ENCODE assay signal across 14 cellular contexts in the genomic region with DNA sequence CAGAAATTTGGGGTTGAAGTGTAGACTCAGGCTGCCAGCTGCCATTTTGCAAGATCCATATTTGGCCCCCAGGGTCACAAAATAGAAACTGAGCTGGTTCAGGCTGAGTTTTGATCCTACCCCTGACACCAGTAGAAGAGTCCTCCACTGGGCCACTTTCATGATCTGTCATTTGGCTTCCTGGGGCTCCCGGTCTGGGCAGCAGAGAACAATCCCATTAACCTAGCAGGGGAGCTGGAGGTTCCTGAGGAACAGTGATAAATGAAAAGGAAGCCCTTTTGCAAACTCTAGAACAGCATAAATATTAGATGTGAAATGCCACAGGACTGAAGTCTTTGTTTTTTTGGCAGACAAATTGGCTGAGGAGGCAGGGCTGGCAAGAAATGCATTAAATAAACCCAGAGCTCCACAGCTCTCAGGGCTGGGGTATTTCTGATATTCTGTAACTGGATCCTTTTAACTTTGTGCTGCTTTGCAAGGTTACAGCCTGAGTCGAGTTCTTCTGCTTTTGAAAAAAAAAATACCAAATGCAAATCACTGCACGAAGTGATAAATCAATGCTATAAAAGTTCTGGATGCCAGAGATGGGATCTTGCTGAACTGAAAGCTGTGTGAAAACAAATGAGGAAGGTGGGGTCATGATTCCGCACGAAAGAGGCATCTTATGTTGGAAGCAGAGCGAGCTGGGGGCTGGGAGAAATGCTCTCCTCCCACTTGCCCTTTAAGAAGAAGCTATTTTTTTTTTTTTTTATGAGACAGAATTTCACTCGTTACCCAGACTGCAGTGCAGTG.
DNase-seq lines count a peak whose midpoint lies in the region; ATAC-seq and TF ChIP-seq lines count a peak whose summit lies in the region.
"Had no signal": no experiment of that assay in that cellular context is flagged by ENCODE, and none has a peak within 500 bp of the region (broad histone marks: within the 10 kb centered on the region; RNA-seq: fewer than 3 reads in every experiment).

No MANE protein-coding gene starts in this region.

- H2AFZ ChIP-seq in fibroblast of lung (ENCODE audit: low read length) (no peak overlapping the region), neural progenitor cell (replicated peaks) (no peak overlapping the region)

- H3K27me3 Mint-ChIP-seq in neural progenitor cell (ENCODE audit: insufficient read depth, low read depth) (peaks cover 4% of the 10 kb centered on the region), natural killer cell (ENCODE audit: low read depth in 2 of 2) (peaks cover 0 to 5% of the 10 kb centered on the region in 2 donors)

- no peak overlapping the region for H3K9ac ChIP-seq in fibroblast of lung (ENCODE audit: insufficient read depth, low read length)
- H3K9ac ChIP-seq in neural progenitor cell, result no peak overlapping the region

- H3K9me3 ChIP-seq in fibroblast of lung (ENCODE audit: control insufficient read depth, insufficient read depth, low read depth, low read length) (no peaks in the 10 kb centered on the region), neural progenitor cell (ENCODE audit: low read depth) (no peaks in the 10 kb centered on the region)
- H3K9me3 ChIP-seq: left lung had no signal

- DNase-seq in AG09309 (ENCODE audit: low read depth), result peak; percentile 71
- DNase-seq in NCI-H446 treated with DMSO at 0.1 percent for 48 hours (lab: John Stamatoyannopoulos, UW), result peak; percentile 48
- DNase-seq in fibroblast of lung (ENCODE audit: low read depth in 2 of 2), result peak; percentile 25 to 89
- DNase-seq in neural progenitor cell (ENCODE audit: low spot score), result no peak
- no peak for DNase-seq in GM19238 (ENCODE audit: insufficient read length, low spot score)
- DNase-seq in natural killer cell, result no peak
- no peak for DNase-seq in AG08395 (ENCODE audit: low spot score)
- DNase-seq: activated CD4-positive, CD25-positive, alpha-beta regulatory T cell; activated CD8-positive, alpha-beta memory T cell treated with anti-CD3 and anti-CD28 coated beads, Interleukin-2, amount 10 ng/mL, durations not matched to agents 7 days and 5 days; activated naive CD4-positive, alpha-beta T cell treated with anti-CD3 and anti-CD28 coated beads for 36 hours; hippocampal formation; left lung; stimulated activated naive CD8-positive, alpha-beta T cell treated with anti-CD3 and anti-CD28 coated beads, Interleukin-15, Interleukin-2, amounts not matched to agents 100 U/mL and 50 U/mL, for 24 hours had no signal

- H4K20me1 ChIP-seq in fibroblast of lung (ENCODE audit: control insufficient read depth, extremely low read depth, insufficient read depth, low read length) (no peaks in the 10 kb centered on the region), neural progenitor cell (ENCODE audit: low read depth) (peaks cover 8% of the 10 kb centered on the region)

- H3K4me3 Mint-ChIP-seq in neural progenitor cell (no peak overlapping the region), natural killer cell (no peak overlapping the region)
- H3K4me3 Mint-ChIP-seq: activated CD8-positive, alpha-beta memory T cell treated with anti-CD3 and anti-CD28 coated beads, Interleukin-2, amount 10 ng/mL, durations not matched to agents 7 days and 5 days; activated naive CD4-positive, alpha-beta T cell treated with anti-CD3 and anti-CD28 coated beads for 36 hours had no signal

- H3K27ac Mint-ChIP-seq in neural progenitor cell, result no peak overlapping the region
- no peak overlapping the region for H3K27ac Mint-ChIP-seq in natural killer cell
- H3K27ac Mint-ChIP-seq: activated CD8-positive, alpha-beta memory T cell treated with anti-CD3 and anti-CD28 coated beads, Interleukin-2, amount 10 ng/mL, durations not matched to agents 7 days and 5 days; activated naive CD4-positive, alpha-beta T cell treated with anti-CD3 and anti-CD28 coated beads for 36 hours had no signal

- no peak overlapping the region for H3K4me2 ChIP-seq in fibroblast of lung (ENCODE audit: extremely low read depth, insufficient read depth, low read length)
- peak overlapping the region; percentile 22 for H3K4me2 ChIP-seq in neural progenitor cell

- H3K27ac ChIP-seq in fibroblast of lung (ENCODE audit: insufficient read depth, low read length) (no peak overlapping the region), neural progenitor cell (no peak overlapping the region)
- H3K27ac ChIP-seq: left lung had no signal

- H3K27me3 ChIP-seq in fibroblast of lung (ENCODE audit: control insufficient read depth, insufficient read depth, low read length), result peaks cover 3% of the 10 kb centered on the region
- H3K27me3 ChIP-seq in neural progenitor cell, result no peaks in the 10 kb centered on the region
- H3K27me3 ChIP-seq: left lung had no signal

- H3K4me1 ChIP-seq in fibroblast of lung (ENCODE audit: control insufficient read depth, extremely low read depth, insufficient read depth, low read length) (no peaks in the 10 kb centered on the region), neural progenitor cell (peaks cover 19% of the 10 kb centered on the region)

- H3K79me2 ChIP-seq in fibroblast of lung (ENCODE audit: control insufficient read depth, insufficient read depth, low read length), result no peaks in the 10 kb centered on the region
- H3K79me2 ChIP-seq in neural progenitor cell (ENCODE audit: low read depth), result no peaks in the 10 kb centered on the region

- H3K36me3 ChIP-seq in fibroblast of lung (ENCODE audit: control insufficient read depth, insufficient read depth, low read length) (no peaks in the 10 kb centered on the region), neural progenitor cell (no peaks in the 10 kb centered on the region)
- H3K36me3 ChIP-seq: left lung had no signal

- no peak for ATAC-seq in HG02763 (IDR thresholded peaks at IDR 0.05; ENCODE audit: unreplicated experiment)
- no peak for ATAC-seq in natural killer cell
- ATAC-seq: activated CD8-positive, alpha-beta memory T cell treated with anti-CD3 and anti-CD28 coated beads, Interleukin-2, amount 10 ng/mL, durations not matched to agents 7 days and 5 days; left lung; stimulated activated naive CD8-positive, alpha-beta T cell treated with anti-CD3 and anti-CD28 coated beads, Interleukin-15, Interleukin-2, amounts not matched to agents 100 U/mL and 50 U/mL, for 24 hours had no signal

- TF ChIP-seq CTCF in AG09309 (IDR thresholded peaks at IDR 0.05; ENCODE audit: control insufficient read depth, insufficient read depth, low read depth, low read length, missing control alignments) (no peak), fibroblast of lung (conservative IDR thresholded peaks at IDR 0.05 in 1 of 2, IDR thresholded peaks at IDR 0.05 in 1 of 2; ENCODE audit: low read depth in 1 of 2, low read length in 2 of 2) (no peak), neural progenitor cell (IDR thresholded peaks at IDR 0.05) (no peak), natural killer cell (IDR thresholded peaks at IDR 0.05) (no peak)

- H3K9me3 Mint-ChIP-seq in neural progenitor cell, result peaks cover 2% of the 10 kb centered on the region
- no peaks in the 10 kb centered on the region for H3K9me3 Mint-ChIP-seq in natural killer cell
- H3K9me3 Mint-ChIP-seq: activated naive CD4-positive, alpha-beta T cell treated with anti-CD3 and anti-CD28 coated beads for 36 hours had no signal

- H3K4me1 Mint-ChIP-seq in neural progenitor cell (peaks cover 36% of the 10 kb centered on the region), natural killer cell (peaks cover 0 to under 1% of the 10 kb centered on the region in 2 donors)

- peaks cover 8% of the 10 kb centered on the region for H3F3A ChIP-seq in neural progenitor cell (ENCODE audit: low read depth)

- H3K36me3 Mint-ChIP-seq in neural progenitor cell (peaks cover 6% of the 10 kb centered on the region), natural killer cell (no peaks in the 10 kb centered on the region)
- H3K36me3 Mint-ChIP-seq: activated CD8-positive, alpha-beta memory T cell treated with anti-CD3 and anti-CD28 coated beads, Interleukin-2, amount 10 ng/mL, durations not matched to agents 7 days and 5 days had no signal

- intact Hi-C loops in natural killer cell (cut with micrococcal nuclease), result loop anchor here (10.0 kb wide), 1 partner anchor 614 kb away; no protein-coding TSS in a partner anchor

- H3K4me3 ChIP-seq in AG09309 (ENCODE audit: control insufficient read depth, low read depth, low read length) (no peak overlapping the region), fibroblast of lung (replicated peaks in 1 of 4; ENCODE audit: control extremely low read depth in 1 of 4, insufficient read depth in 1 of 4, low read depth in 3 of 4, low read length in 4 of 4) (no peak overlapping the region), neural progenitor cell (no peak overlapping the region)
- H3K4me3 ChIP-seq: left lung had no signal

Comparison
In these comparisons a context has a peak if more than half of its experiments do, and no peak if none do; other contexts are left out.
1. DNase-seq: peak in AG09309 (single experiment), NCI-H446 treated with DMSO at 0.1 percent for 48 hours (single experiment) and fibroblast of lung (2 of 2); none in neural progenitor cell (single experiment), GM19238 (single experiment), natural killer cell (single experiment) and AG08395 (single experiment).